23 cellular contexts compared by ENCODE assay signal in genomic region chr1:229101475-229101874, GRCh38.
A peak's percentile ranks its signal among the peaks of the same experiment; 100 is the strongest.
DNase-seq lines count a peak whose midpoint lies in the region; ATAC-seq and TF ChIP-seq lines count a peak whose summit lies in the region.
"Had no signal": no experiment of that assay in that cellular context is flagged by ENCODE, and none has a peak within 500 bp of the region (broad histone marks: within the 10 kb centered on the region; RNA-seq: fewer than 3 reads in every experiment).

No MANE protein-coding gene starts in this region.

- H3K18ac ChIP-seq in mesenchymal stem cell (ENCODE audit: low read depth in 1 of 2, low read length in 2 of 2) = no peak overlapping the region

- H3K27me3 ChIP-seq in endodermal cell (ENCODE audit: control insufficient read depth, insufficient read depth, low read length, poor library complexity, severe bottlenecking) (no peaks in the 10 kb centered on the region), mesenchymal stem cell (ENCODE audit: control insufficient read depth in 1 of 2, insufficient read depth in 1 of 2, low read length in 2 of 2) (peaks cover 27 to 40% of the 10 kb centered on the region in 2 experiments)
- H3K27me3 ChIP-seq: BLaER1, Peyer's patch, SJCRH30 had no signal

- WGBS in endodermal cell (ENCODE audit: insufficient coverage in 1 of 2, insufficient read length in 1 of 2), 2 experiments = 94% methylated on average over 6 to 8 of the region's 8 CpGs
- 91% methylated on average over 8 of the region's 8 CpGs for WGBS in mesenchymal stem cell

- H2BK12ac ChIP-seq in mesenchymal stem cell (ENCODE audit: low read length in 2 of 2) = no peak overlapping the region

- H3K4me1 ChIP-seq in endodermal cell (ENCODE audit: control insufficient read depth, insufficient read depth, low read length) (peaks cover 3% of the 10 kb centered on the region), mesenchymal stem cell (ENCODE audit: control insufficient read depth, insufficient read depth, low read depth, low read length) (no peaks in the 10 kb centered on the region)
- H3K4me1 ChIP-seq: Peyer's patch had no signal

- H3K27ac ChIP-seq in endodermal cell (ENCODE audit: low read depth, low read length) (no peak overlapping the region), mesenchymal stem cell (ENCODE audit: low read length, poor library complexity, severe bottlenecking) (no peak overlapping the region)
- H3K27ac ChIP-seq: 22Rv1, BLaER1, Peyer's patch, SJCRH30 had no signal

- no peak for ATAC-seq in activated T-helper 17 cell treated with anti-CD3 and anti-CD28 coated beads, Interleukin-2, amount 50 U/mL, for 72 hours (replicated peaks)

- no peaks in the 10 kb centered on the region for H3K36me3 Mint-ChIP-seq in endodermal cell (ENCODE audit: low read depth)
- H3K36me3 Mint-ChIP-seq in activated T-helper 17 cell treated with anti-CD3 and anti-CD28 coated beads, Interleukin-2, amount 50 U/mL, for 72 hours (ENCODE audit: low read depth) = no peaks in the 10 kb centered on the region

- H4K91ac ChIP-seq in mesenchymal stem cell (ENCODE audit: low read length) = no peak overlapping the region

- no peak overlapping the region for H4K8ac ChIP-seq in mesenchymal stem cell (ENCODE audit: low read length)

- no peak overlapping the region for H3K27ac Mint-ChIP-seq in endodermal cell
- no peak overlapping the region for H3K27ac Mint-ChIP-seq in activated T-helper 17 cell treated with anti-CD3 and anti-CD28 coated beads, Interleukin-2, amount 50 U/mL, for 72 hours
- H3K27ac Mint-ChIP-seq: CD4-positive, alpha-beta T cell; HFFc6 had no signal

- no peak overlapping the region for H3K4me3 ChIP-seq in endodermal cell (ENCODE audit: low read length)
- no peak overlapping the region for H3K4me3 ChIP-seq in mesenchymal stem cell (ENCODE audit: insufficient read depth in 1 of 2, low read depth in 1 of 2, low read length in 2 of 2)
- H3K4me3 ChIP-seq: BLaER1, Peyer's patch, SJCRH30 had no signal

- H3K9me3 Mint-ChIP-seq in endodermal cell = peaks cover 5% of the 10 kb centered on the region
- H3K9me3 Mint-ChIP-seq in activated T-helper 17 cell treated with anti-CD3 and anti-CD28 coated beads, Interleukin-2, amount 50 U/mL, for 72 hours = no peaks in the 10 kb centered on the region
- H3K9me3 Mint-ChIP-seq: CD4-positive, alpha-beta T cell had no signal

- H3K9me3 ChIP-seq in endodermal cell (ENCODE audit: control insufficient read depth, low read length) (peaks cover 10% of the 10 kb centered on the region), mesenchymal stem cell (ENCODE audit: control insufficient read depth, low read length) (no peaks in the 10 kb centered on the region)
- H3K9me3 ChIP-seq: BLaER1, Peyer's patch had no signal

- H3K79me1 ChIP-seq in mesenchymal stem cell (replicated peaks; ENCODE audit: low read length, poor library complexity, severe bottlenecking) = no peaks in the 10 kb centered on the region

- H3K4me2 ChIP-seq in mesenchymal stem cell (ENCODE audit: low read length, poor library complexity, severe bottlenecking) = no peak overlapping the region
- H3K4me2 ChIP-seq: BLaER1 had no signal

- no peak overlapping the region for H2AFZ ChIP-seq in mesenchymal stem cell (ENCODE audit: low read depth, low read length)

- H3K36me3 ChIP-seq in endodermal cell (ENCODE audit: control insufficient read depth, insufficient read depth, low read length) (no peaks in the 10 kb centered on the region), mesenchymal stem cell (ENCODE audit: control insufficient read depth in 1 of 2, insufficient read depth in 2 of 2, low read depth in 1 of 2, low read length in 2 of 2) (no peaks in the 10 kb centered on the region)
- H3K36me3 ChIP-seq: BLaER1, Peyer's patch, SJCRH30 had no signal

- no peak overlapping the region for H2AK5ac ChIP-seq in mesenchymal stem cell (ENCODE audit: low read length, severe bottlenecking)

- H3K9ac ChIP-seq in endodermal cell (ENCODE audit: extremely low read depth, low read length, poor library complexity, severe bottlenecking) (no peak overlapping the region), mesenchymal stem cell (ENCODE audit: low read length) (no peak overlapping the region)
- H3K9ac ChIP-seq: BLaER1 had no signal

- no peak overlapping the region for H3K14ac ChIP-seq in mesenchymal stem cell (ENCODE audit: low read length in 2 of 2)

- no peak overlapping the region for H3K4ac ChIP-seq in mesenchymal stem cell (ENCODE audit: low read depth in 1 of 2, low read length in 2 of 2)

- no peaks in the 10 kb centered on the region for H3K27me3 Mint-ChIP-seq in endodermal cell (ENCODE audit: insufficient read depth)
- H3K27me3 Mint-ChIP-seq in activated T-helper 17 cell treated with anti-CD3 and anti-CD28 coated beads, Interleukin-2, amount 50 U/mL, for 72 hours = no peaks in the 10 kb centered on the region
- H3K27me3 Mint-ChIP-seq: CD4-positive, alpha-beta T cell had no signal

- no peak overlapping the region for H2BK120ac ChIP-seq in mesenchymal stem cell (ENCODE audit: low read depth, low read length)

- DNase-seq in activated CD8-positive, alpha-beta memory T cell treated with anti-CD3 and anti-CD28 coated beads, Interleukin-2, amount 50 U/mL, for 48 hours = peak; percentile 22
- no peak for DNase-seq in activated CD8-positive, alpha-beta memory T cell treated with anti-CD3 and anti-CD28 coated beads for 24 hours
- DNase-seq in endodermal cell (peak; percentile 33), left kidney (ENCODE audit: low read depth, low spot score) (peak; percentile 53), ureter (ENCODE audit: low spot score) (peak; percentile 57), NCI-H1105 treated with DMSO at 0.1 percent for 48 hours (lab: John Stamatoyannopoulos, UW) (no peak), mesenchymal stem cell (no peak)
- DNase-seq: ACHN; CD4-positive, alpha-beta T cell; GDM1; H7; HFFc6; MM.1S; NCI-H1092; NCI-H146; NCI-H2081; NCI-H2171 treated with DMSO at 0.1 percent for 48 hours; NCI-H524 treated with DMSO at 0.1 percent for 48 hours; Peyer's patch; SJCRH30 had no signal

- H3K23ac ChIP-seq in mesenchymal stem cell (ENCODE audit: low read length in 2 of 2) = no peak overlapping the region

- H3K4me3 Mint-ChIP-seq in endodermal cell = no peak overlapping the region
- H3K4me3 Mint-ChIP-seq in activated T-helper 17 cell treated with anti-CD3 and anti-CD28 coated beads, Interleukin-2, amount 50 U/mL, for 72 hours = no peak overlapping the region
- H3K4me3 Mint-ChIP-seq: CD4-positive, alpha-beta T cell; HFFc6 had no signal

- no peak overlapping the region for H2BK5ac ChIP-seq in mesenchymal stem cell (ENCODE audit: low read depth, low read length, poor library complexity, severe bottlenecking)

- H2BK15ac ChIP-seq in mesenchymal stem cell (ENCODE audit: low read depth, poor library complexity, severe bottlenecking) = no peak overlapping the region

- TF ChIP-seq CTCF in endodermal cell (conservative IDR thresholded peaks at IDR 0.05) = no peak

- H3K4me1 Mint-ChIP-seq in endodermal cell = peaks cover 19% of the 10 kb centered on the region
- peaks cover under 1% of the 10 kb centered on the region for H3K4me1 Mint-ChIP-seq in activated T-helper 17 cell treated with anti-CD3 and anti-CD28 coated beads, Interleukin-2, amount 50 U/mL, for 72 hours

Comparison
In these comparisons a context has a peak if more than half of its experiments do, and no peak if none do; other contexts are left out.
1. DNase-seq: peak in activated CD8-positive, alpha-beta memory T cell treated with anti-CD3 and anti-CD28 coated beads, Interleukin-2, amount 50 U/mL, for 48 hours (single experiment), endodermal cell (single experiment), left kidney (single experiment) and ureter (single experiment); none in activated CD8-positive, alpha-beta memory T cell treated with anti-CD3 and anti-CD28 coated beads for 24 hours (single experiment), NCI-H1105 treated with DMSO at 0.1 percent for 48 hours (single experiment) and mesenchymal stem cell (single experiment).